Comparison of ENCODE assay signal across 19 cellular contexts in the genomic region with DNA sequence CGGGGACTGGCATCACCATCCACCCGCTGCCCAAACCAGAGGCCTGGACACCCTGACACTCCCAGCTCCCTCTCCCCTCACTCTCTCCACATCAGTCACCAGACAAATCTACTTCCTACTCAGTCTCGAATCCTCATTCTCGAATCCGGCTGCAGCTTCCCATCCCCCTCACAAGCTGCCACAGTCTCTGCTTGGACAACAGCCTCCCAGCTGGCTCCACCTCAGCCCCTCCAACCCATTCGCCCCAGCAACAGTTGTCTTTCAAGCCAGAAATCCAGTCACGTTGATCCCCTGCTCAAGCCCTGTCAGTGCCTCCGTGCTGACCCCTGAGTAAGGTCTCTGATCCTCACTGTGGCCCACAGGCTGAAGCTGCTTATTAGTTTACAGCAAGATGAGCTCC. TPM values are rescaled to one million over a fixed set of nuclear protein-coding genes. Genes with fewer than 3 reads are reported as not detected.
DNase-seq lines count a peak whose midpoint lies in the region; ATAC-seq and TF ChIP-seq lines count a peak whose summit lies in the region.
"Had no signal": no experiment of that assay in that cellular context is flagged by ENCODE, and none has a peak within 500 bp of the region (broad histone marks: within the 10 kb centered on the region; RNA-seq: fewer than 3 reads in every experiment).

No MANE protein-coding gene starts in this region.

- 0 out of 2 replicates have a peak, but pooled peaks cover 3% of the 10 kb centered on the region for H3F3A ChIP-seq in GM23338 (replicated peaks; ENCODE audit: low read depth)

- DNase-seq in GM23338 (ENCODE audit: low spot score) (no peak), NCI-H446 treated with DMSO at 0.1 percent for 48 hours (lab: John Stamatoyannopoulos, UW) (peak; percentile 28), ecto neural progenitor cell (ENCODE audit: low spot score) (peak; percentile 79), psoas muscle (no peak), MG63 (no peak)
- DNase-seq: activated CD4-positive, alpha-beta T cell treated with anti-CD3 and anti-CD28 coated beads, Interleukin-2, amount 50 U/mL, for 1 hour; activated naive CD4-positive, alpha-beta T cell treated with anti-CD3 and anti-CD28 coated beads for 36 hours; AML-193; Calu3; cortex of kidney; foreskin fibroblast; GF-D8; Karpas-422; NCI-H1417 treated with DMSO at 0.1 percent for 48 hours; sigmoid colon; SW 1271 had no signal

- H3K79me2 ChIP-seq in GM23338 (replicated peaks; ENCODE audit: insufficient read depth) = no peaks in the 10 kb centered on the region

- H3K27ac ChIP-seq in GM23338 (ENCODE audit: low read depth) = no peak overlapping the region
- H3K27ac ChIP-seq in psoas muscle = peak overlapping the region; percentile 79
- H3K27ac ChIP-seq: sigmoid colon had no signal

- H3K36me3 ChIP-seq in GM23338 (ENCODE audit: insufficient read depth) (no peaks in the 10 kb centered on the region), psoas muscle (ENCODE audit: insufficient read depth in 1 of 2, low read depth in 1 of 2) (no peaks in the 10 kb centered on the region), MG63 (no peaks in the 10 kb centered on the region)

- no peaks in the 10 kb centered on the region for H3K4me1 ChIP-seq in GM23338 (ENCODE audit: insufficient read depth)
- H3K4me1 ChIP-seq in psoas muscle = peaks cover 58% of the 10 kb centered on the region

- no peaks in the 10 kb centered on the region; the same call in 2 of the 3 replicates for H3K9me3 Mint-ChIP-seq in GM23338
- H3K9me3 Mint-ChIP-seq: activated naive CD4-positive, alpha-beta T cell treated with anti-CD3 and anti-CD28 coated beads for 36 hours had no signal

- H3K9me3 ChIP-seq in psoas muscle = no peaks in the 10 kb centered on the region
- H3K9me3 ChIP-seq in MG63 = no peaks in the 10 kb centered on the region
- H3K9me3 ChIP-seq: sigmoid colon had no signal

- H3K4me3 ChIP-seq in GM23338 (no peak overlapping the region), psoas muscle (no peak overlapping the region), MG63 (no peak overlapping the region)
- H3K4me3 ChIP-seq: GM12878, sigmoid colon had no signal

- H3K36me3 Mint-ChIP-seq in GM23338 (ENCODE audit: low read depth) = peaks cover 18% of the 10 kb centered on the region

- WGBS in psoas muscle, 3 donors = 54 to 76% (median 62%) methylated on average over 8 of the region's 8 CpGs

- H3K27me3 ChIP-seq in GM23338 (ENCODE audit: insufficient read depth) (no peaks in the 10 kb centered on the region), psoas muscle (ENCODE audit: insufficient read depth in 3 of 3, low read length in 2 of 3) (no peaks in the 10 kb centered on the region), MG63 (no peaks in the 10 kb centered on the region)
- H3K27me3 ChIP-seq: sigmoid colon had no signal

- H3K27me3 Mint-ChIP-seq in GM23338 (ENCODE audit: insufficient read depth, low read depth, poor library complexity) = peaks cover 11% of the 10 kb centered on the region

- H3K4me1 Mint-ChIP-seq in GM23338 = peaks cover 10% of the 10 kb centered on the region

- H3K4me3 Mint-ChIP-seq in GM23338 = no peak overlapping the region
- H3K4me3 Mint-ChIP-seq: activated naive CD4-positive, alpha-beta T cell treated with anti-CD3 and anti-CD28 coated beads for 36 hours had no signal

- H3K4me2 ChIP-seq in GM23338 = no peak overlapping the region

- H4K20me1 ChIP-seq in GM23338 (replicated peaks; ENCODE audit: insufficient read depth) = no peaks in the 10 kb centered on the region

- H3K27ac Mint-ChIP-seq in GM23338 = 0 out of 2 replicates have a peak overlapping the region, but pooled peaks have one; percentile 12
- H3K27ac Mint-ChIP-seq: activated naive CD4-positive, alpha-beta T cell treated with anti-CD3 and anti-CD28 coated beads for 36 hours had no signal

- no peak overlapping the region for H2AFZ ChIP-seq in GM23338

- TF ChIP-seq CTCF in GM23338 (conservative IDR thresholded peaks at IDR 0.05; ENCODE audit: low read depth in 2 of 2) = no peak
- TF ChIP-seq CTCF in psoas muscle (IDR thresholded peaks at IDR 0.05) = no peak

- ATAC-seq in GM23338 (no peak), psoas muscle (no peak), HG02763 (IDR thresholded peaks at IDR 0.05; ENCODE audit: unreplicated experiment) (no peak), HG03280 (IDR thresholded peaks at IDR 0.05; ENCODE audit: unreplicated experiment) (no peak)
- ATAC-seq: GM12878 had no signal

- intact Hi-C loops in psoas muscle (cut with DNase I) = no loop called here

- H3K9me2 ChIP-seq in GM23338 (ENCODE audit: insufficient read depth) = 0 out of 2 replicates have a peak, but pooled peaks cover 2% of the 10 kb centered on the region

TF ChIP-seq in GM23338, 12 proteins besides CTCF, POLR2A, EP300 and RAD21 (continues in another document):
- no peak for TF ChIP-seq EZH2phosphoT487 (IDR thresholded peaks at IDR 0.05; ENCODE audit: unreplicated experiment)
- TF ChIP-seq CREB1 (CRISPR knock-in tag; IDR thresholded peaks at IDR 0.05; ENCODE audit: low read depth) = no peak
- TF ChIP-seq ZNF331 (CRISPR knock-in tag; IDR thresholded peaks at IDR 0.05; ENCODE audit: low read depth) = no peak
- TF ChIP-seq EZH2 (IDR thresholded peaks at IDR 0.05; ENCODE audit: low read depth, unreplicated experiment) = no peak
- no peak for TF ChIP-seq STAT1 (IDR thresholded peaks at IDR 0.05; ENCODE audit: unreplicated experiment)
- no peak for TF ChIP-seq ZNF114 (CRISPR knock-in tag; IDR thresholded peaks at IDR 0.05)
- TF ChIP-seq, protein P1, sequence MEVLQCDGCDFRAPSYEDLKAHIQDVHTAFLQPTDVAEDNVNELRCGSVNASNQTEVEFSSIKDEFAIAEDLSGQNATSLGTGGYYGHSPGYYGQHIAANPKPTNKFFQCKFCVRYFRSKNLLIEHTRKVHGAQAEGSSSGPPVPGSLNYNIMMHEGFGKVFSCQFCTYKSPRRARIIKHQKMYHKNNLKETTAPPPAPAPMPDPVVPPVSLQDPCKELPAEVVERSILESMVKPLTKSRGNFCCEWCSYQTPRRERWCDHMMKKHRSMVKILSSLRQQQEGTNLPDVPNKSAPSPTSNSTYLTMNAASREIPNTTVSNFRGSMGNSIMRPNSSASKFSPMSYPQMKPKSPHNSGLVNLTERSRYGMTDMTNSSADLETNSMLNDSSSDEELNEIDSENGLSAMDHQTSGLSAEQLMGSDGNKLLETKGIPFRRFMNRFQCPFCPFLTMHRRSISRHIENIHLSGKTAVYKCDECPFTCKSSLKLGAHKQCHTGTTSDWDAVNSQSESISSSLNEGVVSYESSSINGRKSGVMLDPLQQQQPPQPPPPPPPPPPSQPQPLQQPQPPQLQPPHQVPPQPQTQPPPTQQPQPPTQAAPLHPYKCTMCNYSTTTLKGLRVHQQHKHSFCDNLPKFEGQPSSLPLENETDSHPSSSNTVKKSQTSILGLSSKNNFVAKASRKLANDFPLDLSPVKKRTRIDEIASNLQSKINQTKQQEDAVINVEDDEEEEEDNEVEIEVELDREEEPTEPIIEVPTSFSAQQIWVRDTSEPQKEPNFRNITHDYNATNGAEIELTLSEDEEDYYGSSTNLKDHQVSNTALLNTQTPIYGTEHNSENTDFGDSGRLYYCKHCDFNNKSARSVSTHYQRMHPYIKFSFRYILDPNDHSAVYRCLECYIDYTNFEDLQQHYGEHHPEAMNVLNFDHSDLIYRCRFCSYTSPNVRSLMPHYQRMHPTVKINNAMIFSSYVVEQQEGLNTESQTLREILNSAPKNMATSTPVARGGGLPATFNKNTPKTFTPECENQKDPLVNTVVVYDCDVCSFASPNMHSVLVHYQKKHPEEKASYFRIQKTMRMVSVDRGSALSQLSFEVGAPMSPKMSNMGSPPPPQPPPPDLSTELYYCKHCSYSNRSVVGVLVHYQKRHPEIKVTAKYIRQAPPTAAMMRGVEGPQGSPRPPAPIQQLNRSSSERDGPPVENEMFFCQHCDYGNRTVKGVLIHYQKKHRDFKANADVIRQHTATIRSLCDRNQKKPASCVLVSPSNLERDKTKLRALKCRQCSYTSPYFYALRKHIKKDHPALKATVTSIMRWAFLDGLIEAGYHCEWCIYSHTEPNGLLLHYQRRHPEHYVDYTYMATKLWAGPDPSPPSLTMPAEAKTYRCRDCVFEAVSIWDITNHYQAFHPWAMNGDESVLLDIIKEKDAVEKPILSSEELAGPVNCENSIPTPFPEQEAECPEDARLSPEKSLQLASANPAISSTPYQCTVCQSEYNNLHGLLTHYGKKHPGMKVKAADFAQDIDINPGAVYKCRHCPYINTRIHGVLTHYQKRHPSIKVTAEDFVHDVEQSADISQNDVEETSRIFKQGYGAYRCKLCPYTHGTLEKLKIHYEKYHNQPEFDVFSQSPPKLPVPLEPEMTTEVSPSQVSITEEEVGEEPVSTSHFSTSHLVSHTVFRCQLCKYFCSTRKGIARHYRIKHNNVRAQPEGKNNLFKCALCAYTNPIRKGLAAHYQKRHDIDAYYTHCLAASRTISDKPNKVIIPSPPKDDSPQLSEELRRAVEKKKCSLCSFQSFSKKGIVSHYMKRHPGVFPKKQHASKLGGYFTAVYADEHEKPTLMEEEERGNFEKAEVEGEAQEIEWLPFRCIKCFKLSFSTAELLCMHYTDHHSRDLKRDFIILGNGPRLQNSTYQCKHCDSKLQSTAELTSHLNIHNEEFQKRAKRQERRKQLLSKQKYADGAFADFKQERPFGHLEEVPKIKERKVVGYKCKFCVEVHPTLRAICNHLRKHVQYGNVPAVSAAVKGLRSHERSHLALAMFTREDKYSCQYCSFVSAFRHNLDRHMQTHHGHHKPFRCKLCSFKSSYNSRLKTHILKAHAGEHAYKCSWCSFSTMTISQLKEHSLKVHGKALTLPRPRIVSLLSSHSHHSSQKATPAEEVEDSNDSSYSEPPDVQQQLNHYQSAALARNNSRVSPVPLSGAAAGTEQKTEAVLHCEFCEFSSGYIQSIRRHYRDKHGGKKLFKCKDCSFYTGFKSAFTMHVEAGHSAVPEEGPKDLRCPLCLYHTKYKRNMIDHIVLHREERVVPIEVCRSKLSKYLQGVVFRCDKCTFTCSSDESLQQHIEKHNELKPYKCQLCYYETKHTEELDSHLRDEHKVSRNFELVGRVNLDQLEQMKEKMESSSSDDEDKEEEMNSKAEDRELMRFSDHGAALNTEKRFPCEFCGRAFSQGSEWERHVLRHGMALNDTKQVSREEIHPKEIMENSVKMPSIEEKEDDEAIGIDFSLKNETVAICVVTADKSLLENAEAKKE (CRISPR knock-in tag; IDR thresholded peaks at IDR 0.05) = no peak
- TF ChIP-seq POLR2AphosphoS5 (IDR thresholded peaks at IDR 0.05; ENCODE audit: low read depth) = no peak
- TF ChIP-seq JUNB (IDR thresholded peaks at IDR 0.05; ENCODE audit: unreplicated experiment) = no peak
- no peak for TF ChIP-seq NANOG (IDR thresholded peaks at IDR 0.05; ENCODE audit: borderline replicate concordance)

RNA-seq across cellular contexts. Expression of gene MTSS2, which starts 44.2 kb away (rescaled TPM):
- 16.5 and 19.6 TPM in 2 replicates for total RNA-seq in GM23338 (2014; rRNA removed; shearing (Covaris generic))
- 1.6 and 1.9 TPM in 2 replicates for polyA plus RNA-seq in GM23338 (2016; fragmentation: Nextera tagmentation; extraction: Ambion mirVana)
- 100 to 1,000 TPM; 104 to 166 (median 110) TPM for total RNA-seq in psoas muscle
- polyA plus RNA-seq in psoas muscle = 100 to 1,000 TPM in 1 of 3 donors, 10 to 100 TPM in 2; 50.0 to 120 (median 94.3) TPM
- total RNA-seq in MG63 (2014; rRNA removed; shearing (Covaris generic); ENCODE audit: low replicate concordance) = 13.6 and 52.0 TPM in 2 replicates

Comparison
In these comparisons a context has a peak if more than half of its experiments do, and no peak if none do; other contexts are left out.
1. DNase-seq: peak in NCI-H446 treated with DMSO at 0.1 percent for 48 hours (single experiment) and ecto neural progenitor cell (single experiment); none in GM23338 (single experiment), psoas muscle (0 of 2) and MG63 (single experiment).